In genomic region chr1:170530972-170531757, GRCh38 we compare ENCODE assay signal across 8 cellular contexts. TPM values are rescaled to one million over a fixed set of nuclear protein-coding genes. Genes with fewer than 3 reads are reported as not detected.
A peak's percentile ranks its signal among the peaks of the same experiment; 100 is the strongest.
DNase-seq lines count a peak whose midpoint lies in the region; ATAC-seq and TF ChIP-seq lines count a peak whose summit lies in the region.

No MANE protein-coding gene starts in this region.

- TF ChIP-seq EP300 in gastroesophageal sphincter (IDR thresholded peaks at IDR 0.05): no peak
- TF ChIP-seq EP300 in sigmoid colon (IDR thresholded peaks at IDR 0.05): no peak

- WGBS in gastroesophageal sphincter (ENCODE audit: low coverage in 1 of 2), 2 donors: 13 to 35% methylated on average over 7 to 25 of the region's 29 CpGs
- WGBS in sigmoid colon, 2 donors: 6 to 8% methylated on average over 29 of the region's 29 CpGs

- no peaks in the 10 kb centered on the region for H3K27me3 ChIP-seq in gastroesophageal sphincter
- no peaks in the 10 kb centered on the region for H3K27me3 ChIP-seq in sigmoid colon

- ATAC-seq in Right ventricle myocardium superior (ENCODE audit: poor library complexity): peak; percentile 1
- ATAC-seq in gastroesophageal sphincter: no peak
- no peak for ATAC-seq in HG02763 (IDR thresholded peaks at IDR 0.05; ENCODE audit: unreplicated experiment)

- H3K4me1 ChIP-seq in gastroesophageal sphincter (peaks cover 0 to 19% (median 4%) of the 10 kb centered on the region in 3 donors), sigmoid colon (peaks cover 0 to 17% (median 12%) of the 10 kb centered on the region in 4 donors)

- H3K4me3 ChIP-seq in gastroesophageal sphincter: peak overlapping the region; percentile 69 to 89
- peak overlapping the region; percentile 55 to 63 (median 57) for H3K4me3 ChIP-seq in sigmoid colon

- intact Hi-C loops in Right ventricle myocardium superior (cut with DNase I): loop anchor here (10.0 kb wide), 1 partner anchor 134 kb away; the partner anchor contains the start of gene PRRX1
- intact Hi-C loops in cardiac septum (cut with DNase I): loop anchor here (5.0 to 10.0 kb wide), 6 partner anchors 39 to 596 kb away; partner anchors contain the start of gene KIFAP3
- intact Hi-C loops in sigmoid colon (cut with DNase I): loop anchor here (10.0 kb wide), 2 partner anchors 456 to 784 kb away; partner anchors contain the start of genes FMO4 and KIFAP3

- peak; percentile 52 for DNase-seq in Right ventricle myocardium superior
- no peak for DNase-seq in cardiac septum (ENCODE audit: low spot score)
- peak; percentile 12 for DNase-seq in RPMI8226
- no peak for DNase-seq in sigmoid colon
- DNase-seq in iPS-NIHi7 (ENCODE audit: extremely low spot score): no peak
- DNase-seq in NCI-H774 (lab: John Stamatoyannopoulos, UW): no peak

- H3K9me3 ChIP-seq in gastroesophageal sphincter (no peaks in the 10 kb centered on the region), sigmoid colon (no peaks in the 10 kb centered on the region)

- TF ChIP-seq CTCF in gastroesophageal sphincter (IDR thresholded peaks at IDR 0.05): no peak
- no peak for TF ChIP-seq CTCF in sigmoid colon (IDR thresholded peaks at IDR 0.05)

- H3K27ac ChIP-seq in gastroesophageal sphincter (peak overlapping the region; percentile 83 to 95 (median 89)), sigmoid colon (peak overlapping the region; percentile 79 to 90 (median 82))

- no peaks in the 10 kb centered on the region for H3K36me3 ChIP-seq in gastroesophageal sphincter
- H3K36me3 ChIP-seq in sigmoid colon: no peaks in the 10 kb centered on the region

- TF ChIP-seq POLR2A in gastroesophageal sphincter (IDR thresholded peaks at IDR 0.05) (no peak), sigmoid colon (IDR thresholded peaks at IDR 0.05) (no peak)

RNA-seq across cellular contexts. Expression of gene GORAB, which starts 0.8 kb away (rescaled TPM):
- total RNA-seq in Right ventricle myocardium superior (6.6 TPM), cardiac septum (13.0 TPM), gastroesophageal sphincter (10 to 100 TPM in 2 of 4 donors, 1 to 10 TPM in 2; 5.9 to 18.0 (median 8.8) TPM), sigmoid colon (10 to 100 TPM in 1 of 4 donors, 1 to 10 TPM in 3; 4.8 to 13.8 (median 7.1) TPM)
- polyA plus RNA-seq in sigmoid colon: 10 to 100 TPM in 2 of 3 donors, 1 to 10 TPM in 1; 8.8 to 13.8 (median 10.1) TPM

Comparison
In these comparisons a context has a peak if more than half of its experiments do, and no peak if none do; other contexts are left out.
1. DNase-seq: peak in Right ventricle myocardium superior (single experiment) and RPMI8226 (single experiment); none in cardiac septum (single experiment), sigmoid colon (single experiment), iPS-NIHi7 (single experiment) and NCI-H774 (single experiment).